24 cellular contexts compared by ENCODE assay signal in the genomic region with DNA sequence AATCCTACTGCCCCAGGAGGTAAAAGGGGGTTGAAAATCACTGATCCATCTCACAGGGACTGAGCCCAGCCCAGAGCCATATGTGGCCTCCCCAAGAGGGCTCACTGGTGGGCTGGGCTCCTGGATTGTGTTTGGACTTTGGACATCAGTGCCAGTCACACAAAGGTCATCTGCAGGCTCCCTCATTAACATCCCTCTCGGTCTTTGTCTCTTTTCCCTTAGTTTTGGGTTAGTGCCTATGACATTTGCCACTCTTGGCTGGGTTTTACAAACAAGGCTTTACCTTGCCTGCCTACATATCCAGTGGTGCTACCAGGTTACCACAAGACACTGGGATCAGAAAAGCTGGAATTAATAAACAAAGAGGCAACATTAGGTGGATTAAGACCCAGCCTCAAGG. TPM values are rescaled to one million over a fixed set of nuclear protein-coding genes. Genes with fewer than 3 reads are reported as not detected.
"Had no signal": no experiment of that assay in that cellular context is flagged by ENCODE, and none has a peak within 500 bp of the region (broad histone marks: within the 10 kb centered on the region; RNA-seq: fewer than 3 reads in every experiment).

No MANE protein-coding gene starts in this region.

- H3K27ac Mint-ChIP-seq: memory B cell; stimulated activated naive CD8-positive, alpha-beta T cell treated with anti-CD3 and anti-CD28 coated beads, Interleukin-15, Interleukin-2, amounts not matched to agents 100 ng/mL and 50 ng/mL, for 24 hours had no signal

- H3K27ac ChIP-seq: dorsolateral prefrontal cortex, epithelial cell of prostate, esophagus muscularis mucosa, gastrocnemius medialis, lower lobe of right lung, neutrophil, testis, tibial nerve, upper lobe of right lung, vagina had no signal

- H3K4me1 Mint-ChIP-seq: central memory CD8-positive, alpha-beta T cell; memory B cell; naive B cell; nephron had no signal

- H3K4me1 ChIP-seq: gastrocnemius medialis, tibial nerve, upper lobe of right lung, vagina had no signal

- DNase-seq: cortex of kidney; dorsolateral prefrontal cortex; effector CD8-positive, alpha-beta T cell; gastrocnemius medialis; heart right ventricle; left cardiac atrium; lower lobe of right lung; midbrain; naive B cell; stimulated activated CD4-positive, alpha-beta T cell treated with anti-CD3 and anti-CD28 coated beads, Interleukin-2, amount 100 ng/mL, for 48 hours; testis; upper lobe of right lung had no signal

- H3K27me3 Mint-ChIP-seq: central memory CD8-positive, alpha-beta T cell; memory B cell; naive B cell; stimulated activated naive CD8-positive, alpha-beta T cell treated with anti-CD3 and anti-CD28 coated beads, Interleukin-15, Interleukin-2, amounts not matched to agents 100 ng/mL and 50 ng/mL, for 24 hours had no signal

- H3K9me3 ChIP-seq: esophagus muscularis mucosa, gastrocnemius medialis, heart right ventricle, lower lobe of right lung, neutrophil, testis, tibial nerve, upper lobe of right lung, vagina had no signal

- H3K27me3 ChIP-seq: dorsolateral prefrontal cortex, esophagus muscularis mucosa, gastrocnemius medialis, heart right ventricle, neutrophil, testis, tibial nerve, upper lobe of right lung, vagina had no signal

- FAIRE-seq: keratinocyte had no signal

- H3K9me3 Mint-ChIP-seq: central memory CD8-positive, alpha-beta T cell; memory B cell; naive B cell; nephron; stimulated activated naive CD8-positive, alpha-beta T cell treated with anti-CD3 and anti-CD28 coated beads, Interleukin-15, Interleukin-2, amounts not matched to agents 100 ng/mL and 50 ng/mL, for 24 hours had no signal

- H3K36me3 ChIP-seq: gastrocnemius medialis had no signal

- ATAC-seq: gastrocnemius medialis, left cardiac atrium, lower lobe of right lung, upper lobe of right lung had no signal

- H3K4me3 Mint-ChIP-seq: central memory CD8-positive, alpha-beta T cell; memory B cell; naive B cell; nephron; stimulated activated naive CD8-positive, alpha-beta T cell treated with anti-CD3 and anti-CD28 coated beads, Interleukin-15, Interleukin-2, amounts not matched to agents 100 ng/mL and 50 ng/mL, for 24 hours had no signal

- H3K4me3 ChIP-seq: dorsolateral prefrontal cortex, esophagus muscularis mucosa, gastrocnemius medialis, heart right ventricle, lower lobe of right lung, smooth muscle cell, testis, tibial nerve, upper lobe of right lung, vagina had no signal

RNA-seq across cellular contexts. Expression of a gene that starts 39.5 kb away (rescaled TPM):
- total RNA-seq: fibroblast of villous mesenchyme, gastrocnemius medialis, vagina had no signal
- polyA plus RNA-seq: smooth muscle cell had no signal
